ENCODE assay signal across 20 cellular contexts in genomic region chr18:39724652-39725051, GRCh38.
"Had no signal": no experiment of that assay in that cellular context is flagged by ENCODE, and none has a peak within 500 bp of the region (broad histone marks: within the 10 kb centered on the region; RNA-seq: fewer than 3 reads in every experiment).

No MANE protein-coding gene starts in this region.

- ATAC-seq: activated CD8-positive, alpha-beta T cell treated with anti-CD3 and anti-CD28 coated beads for 36 hours; activated T-cell treated with anti-CD3 and anti-CD28 coated beads, Interleukin-2, amount 50 U/mL, for 4 hours; left colon; lower lobe of right lung; right lobe of liver; T-helper 17 cell; upper lobe of right lung had no signal

- H3K9me3 ChIP-seq: lower lobe of right lung, prostate gland, right lobe of liver, spleen, thoracic aorta, upper lobe of right lung had no signal

- H3K27ac ChIP-seq: lower lobe of right lung, prostate gland, right lobe of liver, spleen, thoracic aorta, upper lobe of right lung had no signal

- H3K27me3 ChIP-seq: right lobe of liver, spleen, upper lobe of right lung had no signal

- H3K4me1 ChIP-seq: lower lobe of right lung, prostate gland, right lobe of liver, spleen, upper lobe of right lung had no signal

- H3K36me3 ChIP-seq: lower lobe of right lung, prostate gland, right lobe of liver, spleen, thoracic aorta, upper lobe of right lung had no signal

- H3K4me3 ChIP-seq: lower lobe of right lung, prostate gland, right lobe of liver, spleen, thoracic aorta, upper lobe of right lung had no signal

- DNase-seq: activated B cell treated with CpG ODN at 0.5 μM for 24 hours; activated CD4-positive, alpha-beta T cell treated with anti-CD3 and anti-CD28 coated beads for 48 hours; activated CD8-positive, alpha-beta T cell treated with anti-CD3 and anti-CD28 coated beads for 36 hours; activated effector memory CD4-positive, alpha-beta T cell treated with Interleukin-2 at 50 U/mL for 16 hours; activated naive CD4-positive, alpha-beta T cell treated with anti-CD3 and anti-CD28 coated beads, Interleukin-2, amount 50 U/mL, for 16 hours; activated T-cell treated with anti-CD3 and anti-CD28 coated beads, Interleukin-2, amount 50 U/mL, for 4 hours; cortex of kidney; effector CD8-positive, alpha-beta T cell; glutamatergic neuron; immature natural killer cell; left colon; lower lobe of right lung; midbrain; right lobe of liver; spleen; T-helper 17 cell; upper lobe of right lung had no signal

- FAIRE-seq: TTC549 had no signal
